13 cellular contexts compared by ENCODE assay signal in the genomic region with DNA sequence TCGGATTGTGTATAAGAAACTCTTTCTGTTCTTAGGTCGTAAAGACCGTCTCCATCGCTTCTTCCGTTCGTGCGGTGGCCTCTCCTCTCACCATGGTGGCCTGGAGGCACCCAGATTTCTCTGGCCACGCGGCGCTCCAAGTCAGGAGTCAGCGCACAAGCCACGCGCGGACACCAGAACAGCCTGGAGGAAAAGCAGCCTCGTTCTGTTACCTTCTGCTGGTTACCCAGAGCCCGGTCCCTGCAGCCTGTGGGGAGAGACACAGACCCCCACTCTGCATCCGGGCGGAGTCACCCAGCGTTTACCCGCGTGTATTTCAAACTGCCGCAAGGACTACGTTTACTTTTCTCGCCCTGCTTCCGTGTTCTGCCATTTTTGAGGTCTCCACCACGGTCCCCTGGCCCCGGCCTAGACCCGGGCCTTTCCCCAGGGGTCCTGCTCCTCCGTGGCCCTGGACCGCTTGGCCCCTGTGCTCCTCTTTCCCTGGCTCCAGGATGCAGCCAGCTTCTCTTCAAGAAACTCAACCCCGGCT.
DNase-seq lines count a peak whose midpoint lies in the region; ATAC-seq, FAIRE-seq and TF ChIP-seq lines count a peak whose summit lies in the region.
"Had no signal": no experiment of that assay in that cellular context is flagged by ENCODE, and none has a peak within 500 bp of the region (broad histone marks: within the 10 kb centered on the region; RNA-seq: fewer than 3 reads in every experiment).

No MANE protein-coding gene starts in this region.

- no peak for TF ChIP-seq RAD21 in SK-N-SH (IDR thresholded peaks at IDR 0.05; ENCODE audit: low read length)

- H3K4me2 ChIP-seq in SK-N-SH = no peak overlapping the region

- peak overlapping the region; percentile 75 for H3K4me3 Mint-ChIP-seq in activated naive CD8-positive, alpha-beta T cell treated with anti-CD3 and anti-CD28 coated beads for 36 hours
- no peak overlapping the region for H3K4me3 Mint-ChIP-seq in activated naive CD8-positive, alpha-beta T cell treated with anti-CD3 and anti-CD28 coated beads, Interleukin-2, amount 50 U/mL, for 24 hours
- peak overlapping the region in 6 of 10 donors; percentile 7 to 93 (median 80) for H3K4me3 Mint-ChIP-seq in naive thymus-derived CD8-positive, alpha-beta T cell

- no peaks in the 10 kb centered on the region for H3F3A ChIP-seq in SK-N-SH (replicated peaks; ENCODE audit: insufficient read depth)

- H3K9ac ChIP-seq in SK-N-SH = no peak overlapping the region

- H3K79me2 ChIP-seq in SK-N-SH (ENCODE audit: insufficient read depth) = no peaks in the 10 kb centered on the region

- TF ChIP-seq CTCF in choroid plexus epithelial cell (conservative IDR thresholded peaks at IDR 0.05; ENCODE audit: low read depth, low read length) (no peak), tibial artery (IDR thresholded peaks at IDR 0.05) (no peak), SK-N-SH (IDR thresholded peaks at IDR 0.05) (no peak)

- POLR2A ChIA-PET in naive thymus-derived CD8-positive, alpha-beta T cell (lab: Charles Lee) = no interaction called here
- POLR2A ChIA-PET in SK-N-SH (lab: Yijun Ruan, JAX) = no interaction called here

- no peaks in the 10 kb centered on the region for H3K4me1 Mint-ChIP-seq in activated naive CD8-positive, alpha-beta T cell treated with anti-CD3 and anti-CD28 coated beads for 36 hours
- no peaks in the 10 kb centered on the region for H3K4me1 Mint-ChIP-seq in activated naive CD8-positive, alpha-beta T cell treated with anti-CD3 and anti-CD28 coated beads, Interleukin-2, amount 50 U/mL, for 24 hours
- peaks cover 0 to 27% (median 1%) of the 10 kb centered on the region in 4 donors for H3K4me1 Mint-ChIP-seq in naive thymus-derived CD8-positive, alpha-beta T cell

- FAIRE-seq in frontal cortex (lab: Jason Lieb, UNC) = no peak
- FAIRE-seq: small intestine had no signal

- H3K36me3 Mint-ChIP-seq in activated naive CD8-positive, alpha-beta T cell treated with anti-CD3 and anti-CD28 coated beads for 36 hours = no peaks in the 10 kb centered on the region
- no peaks in the 10 kb centered on the region for H3K36me3 Mint-ChIP-seq in activated naive CD8-positive, alpha-beta T cell treated with anti-CD3 and anti-CD28 coated beads, Interleukin-2, amount 50 U/mL, for 24 hours (ENCODE audit: low read depth)
- H3K36me3 Mint-ChIP-seq in naive thymus-derived CD8-positive, alpha-beta T cell = no peaks in the 10 kb centered on the region

- no peaks in the 10 kb centered on the region for H4K20me1 ChIP-seq in SK-N-SH (ENCODE audit: insufficient read depth)

- H3K27me3 Mint-ChIP-seq in activated naive CD8-positive, alpha-beta T cell treated with anti-CD3 and anti-CD28 coated beads for 36 hours = peaks cover 8% of the 10 kb centered on the region
- H3K27me3 Mint-ChIP-seq in activated naive CD8-positive, alpha-beta T cell treated with anti-CD3 and anti-CD28 coated beads, Interleukin-2, amount 50 U/mL, for 24 hours = peaks cover 4% of the 10 kb centered on the region
- peaks cover 0 to 21% (median 5%) of the 10 kb centered on the region in 5 donors for H3K27me3 Mint-ChIP-seq in naive thymus-derived CD8-positive, alpha-beta T cell

- H3K4me1 ChIP-seq in tibial artery (no peaks in the 10 kb centered on the region), SK-N-SH (ENCODE audit: control insufficient read depth in 1 of 2, insufficient read depth in 2 of 2, low read depth in 1 of 2, low read length in 1 of 2) (peaks cover 0 to 10% of the 10 kb centered on the region in 2 experiments; a peak in 1 of 4 replicates)
- H3K4me1 ChIP-seq: body of pancreas had no signal

- H3K36me3 ChIP-seq in tibial artery (no peaks in the 10 kb centered on the region), SK-N-SH (replicated peaks in 1 of 2; ENCODE audit: control insufficient read depth in 1 of 2, insufficient read depth in 2 of 2, low read length in 1 of 2) (no peaks in the 10 kb centered on the region)

- H3K4me3 ChIP-seq in choroid plexus epithelial cell (ENCODE audit: low read depth, low read length) (peak overlapping the region; percentile 39), tibial artery (peak overlapping the region; percentile 39 to 49), SK-N-SH (ENCODE audit: low read depth in 2 of 2, low read length in 1 of 2) (no peak overlapping the region)
- H3K4me3 ChIP-seq: body of pancreas had no signal

- no peak for ATAC-seq in activated naive CD8-positive, alpha-beta T cell treated with anti-CD3 and anti-CD28 coated beads, Interleukin-2, amount 50 U/mL, for 24 hours
- no peak for ATAC-seq in naive thymus-derived CD8-positive, alpha-beta T cell
- ATAC-seq: HCT116 had no signal

- H3K27me3 ChIP-seq in tibial artery (peaks cover 0 to 3% of the 10 kb centered on the region in 2 donors), SK-N-SH (ENCODE audit: insufficient read depth) (no peaks in the 10 kb centered on the region; the same call in 1 of the 2 replicates)

- H2AFZ ChIP-seq in SK-N-SH (ENCODE audit: low read depth) = no peak overlapping the region

- DNase-seq in activated naive CD8-positive, alpha-beta T cell treated with anti-CD3 and anti-CD28 coated beads for 36 hours = no peak
- no peak for DNase-seq in activated naive CD8-positive, alpha-beta T cell treated with anti-CD3 and anti-CD28 coated beads, Interleukin-2, amount 50 U/mL, for 24 hours
- no peak for DNase-seq in choroid plexus epithelial cell (ENCODE audit: low read depth)
- DNase-seq in naive thymus-derived CD8-positive, alpha-beta T cell = no peak
- peak; percentile 14 to 57 for DNase-seq in tibial artery
- no peak for DNase-seq in frontal cortex (ENCODE audit: low spot score in 2 of 2)
- DNase-seq in NCI-H1694 treated with DMSO at 0.1 percent for 48 hours (lab: John Stamatoyannopoulos, UW) = no peak
- no peak for DNase-seq in SK-N-SH
- DNase-seq: hippocampal formation had no signal

- WGBS in SK-N-SH (ENCODE audit: low lambda C conversion rate) = 64% methylated on average over 30 of the region's 31 CpGs

- no peak overlapping the region for H3K27ac Mint-ChIP-seq in activated naive CD8-positive, alpha-beta T cell treated with anti-CD3 and anti-CD28 coated beads for 36 hours
- H3K27ac Mint-ChIP-seq in activated naive CD8-positive, alpha-beta T cell treated with anti-CD3 and anti-CD28 coated beads, Interleukin-2, amount 50 U/mL, for 24 hours = no peak overlapping the region
- H3K27ac Mint-ChIP-seq in naive thymus-derived CD8-positive, alpha-beta T cell = peak overlapping the region in 1 of 10 donors; percentile 62

- H3K9me3 Mint-ChIP-seq in activated naive CD8-positive, alpha-beta T cell treated with anti-CD3 and anti-CD28 coated beads for 36 hours = no peaks in the 10 kb centered on the region
- no peaks in the 10 kb centered on the region for H3K9me3 Mint-ChIP-seq in activated naive CD8-positive, alpha-beta T cell treated with anti-CD3 and anti-CD28 coated beads, Interleukin-2, amount 50 U/mL, for 24 hours
- peaks cover 0 to 6% (median 0%) of the 10 kb centered on the region in 9 donors for H3K9me3 Mint-ChIP-seq in naive thymus-derived CD8-positive, alpha-beta T cell

- intact Hi-C loops in tibial artery (cut with DNase I; ENCODE audit: low total_unique reads) = no loop called here

- H3K27ac ChIP-seq in tibial artery = no peak overlapping the region
- H3K27ac ChIP-seq in SK-N-SH (ENCODE audit: low read depth in 2 of 2, low read length in 1 of 2) = no peak overlapping the region
- H3K27ac ChIP-seq: body of pancreas had no signal

- CTCF ChIA-PET in SK-N-SH (lab: Yijun Ruan, JAX) = no interaction called here

- H3K9me3 ChIP-seq in tibial artery (no peaks in the 10 kb centered on the region), SK-N-SH (no peaks in the 10 kb centered on the region)
- H3K9me3 ChIP-seq: body of pancreas, mucosa of descending colon had no signal

- no peak for TF ChIP-seq EP300 in SK-N-SH (IDR thresholded peaks at IDR 0.05; ENCODE audit: borderline replicate concordance in 1 of 2, low read depth in 1 of 2, low read length in 1 of 2)

- no peaks in the 10 kb centered on the region for H3K9me2 ChIP-seq in SK-N-SH

TF ChIP-seq in SK-N-SH, 30 proteins besides CTCF, POLR2A, EP300 and RAD21:
- TF ChIP-seq JUND (IDR thresholded peaks at IDR 0.05) = no peak
- TF ChIP-seq, protein P1, sequence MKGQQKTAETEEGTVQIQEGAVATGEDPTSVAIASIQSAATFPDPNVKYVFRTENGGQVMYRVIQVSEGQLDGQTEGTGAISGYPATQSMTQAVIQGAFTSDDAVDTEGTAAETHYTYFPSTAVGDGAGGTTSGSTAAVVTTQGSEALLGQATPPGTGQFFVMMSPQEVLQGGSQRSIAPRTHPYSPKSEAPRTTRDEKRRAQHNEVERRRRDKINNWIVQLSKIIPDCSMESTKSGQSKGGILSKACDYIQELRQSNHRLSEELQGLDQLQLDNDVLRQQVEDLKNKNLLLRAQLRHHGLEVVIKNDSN (IDR thresholded peaks at IDR 0.05; ENCODE audit: borderline replicate concordance, low read depth) = no peak
- no peak for TF ChIP-seq SMC3 (IDR thresholded peaks at IDR 0.05; ENCODE audit: low read depth, low read length)
- no peak for TF ChIP-seq CHD2 (IDR thresholded peaks at IDR 0.05; ENCODE audit: low read length, partially characterized antibody)
- TF ChIP-seq, protein P2, sequence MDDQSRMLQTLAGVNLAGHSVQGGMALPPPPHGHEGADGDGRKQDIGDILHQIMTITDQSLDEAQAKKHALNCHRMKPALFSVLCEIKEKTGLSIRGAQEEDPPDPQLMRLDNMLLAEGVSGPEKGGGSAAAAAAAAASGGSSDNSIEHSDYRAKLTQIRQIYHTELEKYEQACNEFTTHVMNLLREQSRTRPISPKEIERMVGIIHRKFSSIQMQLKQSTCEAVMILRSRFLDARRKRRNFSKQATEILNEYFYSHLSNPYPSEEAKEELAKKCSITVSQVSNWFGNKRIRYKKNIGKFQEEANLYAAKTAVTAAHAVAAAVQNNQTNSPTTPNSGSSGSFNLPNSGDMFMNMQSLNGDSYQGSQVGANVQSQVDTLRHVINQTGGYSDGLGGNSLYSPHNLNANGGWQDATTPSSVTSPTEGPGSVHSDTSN (IDR thresholded peaks at IDR 0.05) = no peak
- TF ChIP-seq FOXM1 (IDR thresholded peaks at IDR 0.05; ENCODE audit: low read depth) = no peak
- TF ChIP-seq MXI1 (IDR thresholded peaks at IDR 0.05; ENCODE audit: low read depth, low read length) = no peak
- TF ChIP-seq TEAD4 (IDR thresholded peaks at IDR 0.05; ENCODE audit: borderline replicate concordance, insufficient read depth) = no peak
- no peak for TF ChIP-seq MEF2A (IDR thresholded peaks at IDR 0.05; ENCODE audit: borderline replicate concordance, low read depth)

Comparison
In these comparisons a context has a peak if more than half of its experiments do, and no peak if none do; other contexts are left out.
1. DNase-seq: peak in tibial artery (2 of 2); none in activated naive CD8-positive, alpha-beta T cell treated with anti-CD3 and anti-CD28 coated beads for 36 hours (single experiment), activated naive CD8-positive, alpha-beta T cell treated with anti-CD3 and anti-CD28 coated beads, Interleukin-2, amount 50 U/mL, for 24 hours (single experiment), choroid plexus epithelial cell (single experiment), naive thymus-derived CD8-positive, alpha-beta T cell (0 of 10), frontal cortex (0 of 2), NCI-H1694 treated with DMSO at 0.1 percent for 48 hours (single experiment) and SK-N-SH (single experiment).
2. H3K4me3 ChIP-seq: peak in choroid plexus epithelial cell (single experiment) and tibial artery (2 of 2); none in SK-N-SH (0 of 2).